20 cellular contexts compared by ENCODE assay signal in genomic region chr18:60980422-60981005, GRCh38.
"Had no signal": no experiment of that assay in that cellular context is flagged by ENCODE, and none has a peak within 500 bp of the region (broad histone marks: within the 10 kb centered on the region; RNA-seq: fewer than 3 reads in every experiment).

No MANE protein-coding gene starts in this region.

- H3K4me1 Mint-ChIP-seq: endodermal cell; naive thymus-derived CD4-positive, alpha-beta T cell; stimulated activated naive B cell treated with anti-CD40 and anti-IgM and Interleukin-4, amounts not matched to agents 10 μg/mL and 1 μg/mL and 100 μg/mL, for 72 hours; stimulated activated naive CD8-positive, alpha-beta T cell treated with anti-CD3 and anti-CD28 coated beads, Interleukin-15, amount 100 ng/mL, for 72 hours had no signal

- H3K36me3 ChIP-seq: sigmoid colon, tibial nerve, upper lobe of right lung had no signal

- H3K9me3 ChIP-seq: sigmoid colon, testis, tibial nerve, upper lobe of right lung had no signal

- H3K4me3 ChIP-seq: coronary artery, sigmoid colon, skin epidermis, testis, tibial nerve, upper lobe of right lung had no signal

- H3K27me3 ChIP-seq: foreskin keratinocyte, sigmoid colon, testis, tibial nerve, upper lobe of right lung had no signal

- H3K27me3 Mint-ChIP-seq: naive thymus-derived CD4-positive, alpha-beta T cell; stimulated activated naive B cell treated with anti-CD40 and anti-IgM and Interleukin-4, amounts not matched to agents 10 μg/mL and 1 μg/mL and 100 μg/mL, for 72 hours; stimulated activated naive CD8-positive, alpha-beta T cell treated with anti-CD3 and anti-CD28 coated beads, Interleukin-15, amount 100 ng/mL, for 72 hours had no signal

- H3K4me1 ChIP-seq: sigmoid colon, testis, upper lobe of right lung had no signal

- ATAC-seq: foreskin keratinocyte; left colon; naive thymus-derived CD4-positive, alpha-beta T cell; stimulated activated naive B cell treated with anti-CD40 and anti-IgM and Interleukin-4, amounts not matched to agents 10 μg/mL and 1 μg/mL and 100 μg/mL, for 72 hours; stimulated activated naive CD8-positive, alpha-beta T cell treated with anti-CD3 and anti-CD28 coated beads, Interleukin-15, amount 100 ng/mL, for 72 hours; upper lobe of right lung had no signal

- H3K36me3 Mint-ChIP-seq: naive thymus-derived CD4-positive, alpha-beta T cell; stimulated activated naive B cell treated with anti-CD40 and anti-IgM and Interleukin-4, amounts not matched to agents 10 μg/mL and 1 μg/mL and 100 μg/mL, for 72 hours had no signal

- H3K9me3 Mint-ChIP-seq: stimulated activated naive B cell treated with anti-CD40 and anti-IgM and Interleukin-4, amounts not matched to agents 10 μg/mL and 1 μg/mL and 100 μg/mL, for 72 hours had no signal

- H3K4me3 Mint-ChIP-seq: endodermal cell; naive thymus-derived CD4-positive, alpha-beta T cell; neural crest cell; stimulated activated naive B cell treated with anti-CD40 and anti-IgM and Interleukin-4, amounts not matched to agents 10 μg/mL and 1 μg/mL and 100 μg/mL, for 72 hours; stimulated activated naive CD8-positive, alpha-beta T cell treated with anti-CD3 and anti-CD28 coated beads, Interleukin-15, amount 100 ng/mL, for 72 hours had no signal

- H3K27ac ChIP-seq: coronary artery, foreskin keratinocyte, sigmoid colon, skin epidermis, testis, tibial nerve, upper lobe of right lung had no signal

- DNase-seq: effector CD4-positive, alpha-beta T cell; endodermal cell; erythroblast; foreskin keratinocyte; head of caudate nucleus; hippocampal formation; left colon; naive thymus-derived CD4-positive, alpha-beta T cell; posterior cingulate gyrus; sigmoid colon; stimulated activated CD4-positive, alpha-beta T cell treated with anti-CD3 and anti-CD28 coated beads, Interleukin-2, amount 100 ng/mL, for 24 hours; stimulated activated CD4-positive, alpha-beta T cell treated with anti-CD3 and anti-CD28 coated beads, Interleukin-4, amount 100 ng/mL, for 4 hours; stimulated activated naive B cell treated with anti-CD40 and anti-IgM and Interleukin-4, amounts not matched to agents 10 μg/mL and 1 μg/mL and 100 μg/mL, for 72 hours; stimulated activated naive CD8-positive, alpha-beta T cell treated with anti-CD3 and anti-CD28 coated beads, Interleukin-15, amount 100 ng/mL, for 72 hours; testis; upper lobe of right lung had no signal

- H3K27ac Mint-ChIP-seq: endodermal cell; naive thymus-derived CD4-positive, alpha-beta T cell; stimulated activated naive B cell treated with anti-CD40 and anti-IgM and Interleukin-4, amounts not matched to agents 10 μg/mL and 1 μg/mL and 100 μg/mL, for 72 hours; stimulated activated naive CD8-positive, alpha-beta T cell treated with anti-CD3 and anti-CD28 coated beads, Interleukin-15, amount 100 ng/mL, for 72 hours had no signal
